In genomic region chr2:43047187-43047780, GRCh38 we compare ENCODE assay signal across 12 cellular contexts.
A peak's percentile ranks its signal among the peaks of the same experiment; 100 is the strongest.
DNase-seq lines count a peak whose midpoint lies in the region; ATAC-seq and TF ChIP-seq lines count a peak whose summit lies in the region.
"Had no signal": no experiment of that assay in that cellular context is flagged by ENCODE, and none has a peak within 500 bp of the region (broad histone marks: within the 10 kb centered on the region; RNA-seq: fewer than 3 reads in every experiment).

No MANE protein-coding gene starts in this region.

- H3K4me2 ChIP-seq in osteoblast (ENCODE audit: insufficient read depth, low read length), result peak overlapping the region; percentile 68

- H3K4me1 Mint-ChIP-seq in natural killer cell, result peaks cover 18 to 36% of the 10 kb centered on the region in 2 donors
- peaks cover 10 to 18% of the 10 kb centered on the region in 2 donors for H3K4me1 Mint-ChIP-seq in natural killer cell treated with Interleukin-12 subunit alpha and Interleukin-12 subunit beta and Interleukin-15 and Interleukin-18, amount 100 ng/mL, for 72 hours (ENCODE audit: low read depth in 2 of 2)
- peaks cover 72% of the 10 kb centered on the region for H3K4me1 Mint-ChIP-seq in brain

- no peak for TF ChIP-seq CTCF in natural killer cell (IDR thresholded peaks at IDR 0.05)
- no peak for TF ChIP-seq CTCF in brain (conservative IDR thresholded peaks at IDR 0.05)
- TF ChIP-seq CTCF in osteoblast (IDR thresholded peaks at IDR 0.05; ENCODE audit: extremely low read depth, low read depth, low read length), result no peak
- no peak for TF ChIP-seq CTCF in GM10266 (IDR thresholded peaks at IDR 0.05; ENCODE audit: control insufficient read depth, insufficient read depth, low read depth, missing control alignments)

- H3K27me3 Mint-ChIP-seq in natural killer cell (ENCODE audit: low read depth in 2 of 2) (no peaks in the 10 kb centered on the region), brain (peaks cover 3% of the 10 kb centered on the region)
- H3K27me3 Mint-ChIP-seq in natural killer cell treated with Interleukin-12 subunit alpha and Interleukin-12 subunit beta and Interleukin-15 and Interleukin-18, amount 100 ng/mL, for 72 hours, result no peaks in the 10 kb centered on the region
- H3K27me3 Mint-ChIP-seq: activated naive CD8-positive, alpha-beta T cell had no signal

- no peaks in the 10 kb centered on the region for H3K9me3 Mint-ChIP-seq in natural killer cell
- H3K9me3 Mint-ChIP-seq in natural killer cell treated with Interleukin-12 subunit alpha and Interleukin-12 subunit beta and Interleukin-15 and Interleukin-18, amount 100 ng/mL, for 72 hours, result no peaks in the 10 kb centered on the region
- peaks cover 0 to 13% (median 0%) of the 10 kb centered on the region in 5 experiments for H3K9me3 Mint-ChIP-seq in brain

- H3K27me3 ChIP-seq in osteoblast (ENCODE audit: insufficient read depth, low read length), result no peaks in the 10 kb centered on the region
- H3K27me3 ChIP-seq: gastroesophageal sphincter had no signal

- ATAC-seq in natural killer cell, result no peak
- ATAC-seq in natural killer cell treated with Interleukin-12 subunit alpha and Interleukin-12 subunit beta and Interleukin-15 and Interleukin-18, amount 100 ng/mL, for 72 hours, result no peak

- H3K27ac Mint-ChIP-seq in natural killer cell (peak overlapping the region; percentile 64 to 70), brain (peak overlapping the region; percentile 3 to 94 (median 80))
- peak overlapping the region in 1 of 2 donors; percentile 6 for H3K27ac Mint-ChIP-seq in natural killer cell treated with Interleukin-12 subunit alpha and Interleukin-12 subunit beta and Interleukin-15 and Interleukin-18, amount 100 ng/mL, for 72 hours
- H3K27ac Mint-ChIP-seq: activated naive CD8-positive, alpha-beta T cell had no signal

- no peak overlapping the region for H3K4me3 ChIP-seq in osteoblast (ENCODE audit: insufficient read depth, low read length)
- H3K4me3 ChIP-seq: gastroesophageal sphincter had no signal

- H3K4me1 ChIP-seq in osteoblast (ENCODE audit: insufficient read depth, low read length), result peaks cover 39% of the 10 kb centered on the region

- H3K36me3 Mint-ChIP-seq in natural killer cell, result no peaks in the 10 kb centered on the region
- no peaks in the 10 kb centered on the region for H3K36me3 Mint-ChIP-seq in natural killer cell treated with Interleukin-12 subunit alpha and Interleukin-12 subunit beta and Interleukin-15 and Interleukin-18, amount 100 ng/mL, for 72 hours
- H3K36me3 Mint-ChIP-seq in brain, result no peaks in the 10 kb centered on the region

- H2AFZ ChIP-seq in osteoblast (ENCODE audit: low read length), result no peak overlapping the region

- DNase-seq in natural killer cell, result no peak
- DNase-seq in natural killer cell treated with Interleukin-12 subunit alpha and Interleukin-12 subunit beta and Interleukin-15 and Interleukin-18, amount 100 ng/mL, for 72 hours (ENCODE audit: low spot score), result no peak
- DNase-seq in osteoblast (ENCODE audit: insufficient read length, low spot score, missing footprints), result peak; percentile 35
- DNase-seq in GM10266 (ENCODE audit: extremely low spot score), result no peak
- DNase-seq in NCI-H526 (lab: John Stamatoyannopoulos, UW), result no peak
- DNase-seq in stimulated activated naive CD4-positive, alpha-beta T cell treated with Interleukin-2 at 50 U/mL for 16 hours (lab: John Stamatoyannopoulos, UW), result no peak
- DNase-seq in hypothalamus (lab: John Stamatoyannopoulos, UW), result no peak
- DNase-seq: NCI-H1694, NCI-H446 treated with DMSO at 0.1 percent for 48 hours had no signal

- no peaks in the 10 kb centered on the region for H3K36me3 ChIP-seq in osteoblast (ENCODE audit: insufficient read depth, low read length)
- H3K36me3 ChIP-seq: gastroesophageal sphincter had no signal

- no peaks in the 10 kb centered on the region for H3K79me2 ChIP-seq in osteoblast (ENCODE audit: insufficient read depth, low read length)

- H3K4me3 Mint-ChIP-seq in natural killer cell (no peak overlapping the region), brain (peak overlapping the region in 1 of 5 experiments; percentile 44)
- no peak overlapping the region for H3K4me3 Mint-ChIP-seq in natural killer cell treated with Interleukin-12 subunit alpha and Interleukin-12 subunit beta and Interleukin-15 and Interleukin-18, amount 100 ng/mL, for 72 hours
- H3K4me3 Mint-ChIP-seq: activated naive CD8-positive, alpha-beta T cell had no signal

- H3K9me3 ChIP-seq in osteoblast (ENCODE audit: low read depth, low read length), result no peaks in the 10 kb centered on the region
- H3K9me3 ChIP-seq: gastroesophageal sphincter had no signal

- intact Hi-C loops in natural killer cell (cut with micrococcal nuclease), result no loop called here

- peak overlapping the region; percentile 65 for H3K27ac ChIP-seq in osteoblast (ENCODE audit: low read depth, low read length)

- H4K20me1 ChIP-seq in osteoblast (ENCODE audit: insufficient read depth, low read length), result no peaks in the 10 kb centered on the region
